ENCODE assay signal across 1 cellular context in the genomic region with DNA sequence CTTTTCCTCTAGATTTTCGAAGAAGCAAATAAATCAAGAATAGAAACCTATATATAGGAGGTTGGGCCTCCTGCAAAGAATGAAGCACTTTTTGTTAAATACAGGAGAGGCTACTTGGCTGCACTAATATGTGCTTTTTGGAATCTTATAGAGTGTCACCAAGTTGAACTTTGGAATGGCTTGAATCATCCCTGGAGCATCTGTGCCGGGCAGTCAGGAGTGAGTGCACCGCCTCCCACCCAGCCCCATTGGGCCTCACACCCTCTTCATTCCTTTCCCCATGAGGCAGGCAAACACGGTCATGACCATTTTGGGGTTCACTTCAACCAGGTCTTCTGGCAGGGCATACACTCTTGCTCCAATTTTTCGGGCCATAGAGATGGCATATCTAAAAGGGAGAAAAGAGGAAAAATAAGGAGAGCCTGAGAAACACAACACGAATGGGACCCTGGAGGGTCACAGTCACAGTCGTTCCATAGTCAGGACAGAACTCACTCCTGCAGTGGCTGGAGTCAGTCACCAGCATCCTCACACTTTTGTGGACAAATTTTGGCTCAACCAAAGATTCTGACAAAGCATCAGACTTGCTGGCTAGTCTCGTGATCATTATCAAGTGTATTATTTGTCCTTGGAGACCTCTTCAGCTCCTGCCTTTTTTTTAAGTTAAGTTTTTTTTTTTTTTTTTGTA.
TF ChIP-seq lines count a peak whose summit lies in the region.

No MANE protein-coding gene starts in this region.

TF ChIP-seq in GM12891, 5 proteins besides CTCF, POLR2A, EP300 and RAD21:
- TF ChIP-seq POLR2AphosphoS5 (IDR thresholded peaks at IDR 0.05; ENCODE audit: low read depth, low read length): no peak
- TF ChIP-seq TAF1 (IDR thresholded peaks at IDR 0.05; ENCODE audit: low read depth, low read length): no peak
